12 cellular contexts compared by ENCODE assay signal in genomic region chr17:6496636-6497441, GRCh38. TPM values are rescaled to one million over a fixed set of nuclear protein-coding genes. Genes with fewer than 3 reads are reported as not detected.
DNase-seq lines count a peak whose midpoint lies in the region; ATAC-seq and TF ChIP-seq lines count a peak whose summit lies in the region.
"Had no signal": no experiment of that assay in that cellular context is flagged by ENCODE, and none has a peak within 500 bp of the region (broad histone marks: within the 10 kb centered on the region; RNA-seq: fewer than 3 reads in every experiment).

No MANE protein-coding gene starts in this region.

- no peak overlapping the region for H3K14ac ChIP-seq in H9 (ENCODE audit: insufficient read depth, low read length)

- H3K4me3 ChIP-seq in endodermal cell (ENCODE audit: low read length): no peak overlapping the region
- H3K4me3 ChIP-seq: esophagus squamous epithelium, tibial artery had no signal

- H3K27me3 Mint-ChIP-seq in H9 (ENCODE audit: low read depth): peaks cover 7% of the 10 kb centered on the region
- peaks cover 13% of the 10 kb centered on the region for H3K27me3 Mint-ChIP-seq in endodermal cell (ENCODE audit: insufficient read depth)

- H4K8ac ChIP-seq in H9 (replicated peaks; ENCODE audit: insufficient read length, low read depth, low read length): no peak overlapping the region

- H3K4me3 Mint-ChIP-seq in H9 (peak overlapping the region; percentile 59 to 72), endodermal cell (peak overlapping the region; percentile 52)

- H3K4me1 ChIP-seq in H9 (ENCODE audit: insufficient read depth, low read length) (peaks cover 8% of the 10 kb centered on the region; the same call in 1 of the 2 replicates), endodermal cell (ENCODE audit: control insufficient read depth, insufficient read depth, low read length) (no peaks in the 10 kb centered on the region)

- H3K23me2 ChIP-seq in H9 (ENCODE audit: insufficient read length, low read depth, low read length, poor library complexity, severe bottlenecking): peaks cover 3% of the 10 kb centered on the region

- H3K4me1 Mint-ChIP-seq in H9: peaks cover 58 to 61% of the 10 kb centered on the region in 2 experiments
- H3K4me1 Mint-ChIP-seq in endodermal cell: peaks cover 23% of the 10 kb centered on the region

- H3K4me2 ChIP-seq in H9 (ENCODE audit: insufficient read depth, insufficient read length, low read length): no peak overlapping the region

- no peak overlapping the region for H4K91ac ChIP-seq in H9 (ENCODE audit: insufficient read length, low read depth, low read length)

- in situ Hi-C loops in ACHN (cut with HindIII; ENCODE audit: low pct_ligation_motif_present, low pct_unique_long_range_greater_than_20kb, low sequenced_read_pairs): no loop called here

- no peak overlapping the region for H3K27ac ChIP-seq in H9 (ENCODE audit: insufficient read length, low read depth, low read length)
- H3K27ac ChIP-seq in endodermal cell (ENCODE audit: low read depth, low read length): no peak overlapping the region
- H3K27ac ChIP-seq: esophagus squamous epithelium, tibial artery had no signal

- TF ChIP-seq CTCF in H9 (conservative IDR thresholded peaks at IDR 0.05) (no peak), endodermal cell (conservative IDR thresholded peaks at IDR 0.05) (no peak)

- no peaks in the 10 kb centered on the region for H3K9me3 ChIP-seq in H9 (ENCODE audit: control insufficient read depth, low read depth, low read length)
- no peaks in the 10 kb centered on the region for H3K9me3 ChIP-seq in endodermal cell (ENCODE audit: control insufficient read depth, low read length)
- H3K9me3 ChIP-seq: esophagus squamous epithelium, tibial artery had no signal

- no peaks in the 10 kb centered on the region for H3K79me1 ChIP-seq in H9 (ENCODE audit: insufficient read depth, low read depth, low read length, poor library complexity, severe bottlenecking)

- no peak overlapping the region for H3K4ac ChIP-seq in H9 (ENCODE audit: low read depth, low read length)

- H3T11ph ChIP-seq in H9 (ENCODE audit: low read length): no peak overlapping the region

- no peak overlapping the region for H2BK15ac ChIP-seq in H9 (ENCODE audit: low read depth, low read length)

- H2BK5ac ChIP-seq in H9 (ENCODE audit: insufficient read length, low read length): no peak overlapping the region

- H3K36me3 Mint-ChIP-seq in H9 (ENCODE audit: insufficient read depth in 1 of 3, low read depth in 3 of 3): no peaks in the 10 kb centered on the region
- no peaks in the 10 kb centered on the region for H3K36me3 Mint-ChIP-seq in endodermal cell (ENCODE audit: low read depth)

- H3K18ac ChIP-seq in H9 (ENCODE audit: insufficient read length, low read depth, low read length): no peak overlapping the region

- H2BK20ac ChIP-seq in H9 (ENCODE audit: low read depth, low read length, poor library complexity, severe bottlenecking): no peak overlapping the region

- no peak overlapping the region for H2BK12ac ChIP-seq in H9 (ENCODE audit: insufficient read length, low read depth, low read length)

- no peak for ATAC-seq in HG02642 (IDR thresholded peaks at IDR 0.05; ENCODE audit: poor library complexity, unreplicated experiment)

- no peak overlapping the region for H3K9ac ChIP-seq in H9 (ENCODE audit: extremely low read depth, insufficient read length, low read length)
- no peak overlapping the region for H3K9ac ChIP-seq in endodermal cell (ENCODE audit: extremely low read depth, low read length, poor library complexity, severe bottlenecking)

- H3K79me2 ChIP-seq in H9 (ENCODE audit: insufficient read depth, low read length): no peaks in the 10 kb centered on the region

- H3K9me3 Mint-ChIP-seq in H9 (no peaks in the 10 kb centered on the region; a peak in 2 of 5 replicates), endodermal cell (no peaks in the 10 kb centered on the region)

- no peaks in the 10 kb centered on the region for H3K27me3 ChIP-seq in H9 (ENCODE audit: insufficient read depth, low read length)
- H3K27me3 ChIP-seq in endodermal cell (ENCODE audit: control insufficient read depth, insufficient read depth, low read length, poor library complexity, severe bottlenecking): no peaks in the 10 kb centered on the region
- H3K27me3 ChIP-seq: esophagus squamous epithelium had no signal

- H2AK5ac ChIP-seq in H9 (ENCODE audit: insufficient read length, low read length): no peak overlapping the region

- H3K27ac Mint-ChIP-seq in H9 (0 out of 7 replicates have a peak overlapping the region, but pooled peaks of 1 of the 3 experiments have one; percentile 70), endodermal cell (no peak overlapping the region)

- H3K36me3 ChIP-seq in endodermal cell (ENCODE audit: control insufficient read depth, insufficient read depth, low read length): no peaks in the 10 kb centered on the region
- H3K36me3 ChIP-seq: tibial artery had no signal

- no peak overlapping the region for H2BK120ac ChIP-seq in H9 (ENCODE audit: low read depth, low read length, poor library complexity, severe bottlenecking)

- H3K23ac ChIP-seq in H9 (ENCODE audit: insufficient read length, low read depth, low read length): no peak overlapping the region

- DNase-seq in H9: peak; percentile 38
- peak; percentile 57 for DNase-seq in NCI-H446 treated with DMSO at 0.1 percent for 48 hours (lab: John Stamatoyannopoulos, UW)
- DNase-seq in endodermal cell: peak; percentile 59
- peak; percentile 5 for DNase-seq in pons (ENCODE audit: low spot score)
- DNase-seq in ACHN: no peak
- DNase-seq in middle frontal gyrus (ENCODE audit: extremely low spot score, low spot score): no peak
- DNase-seq: DMS79 treated with DMSO at 0.1 percent for 48 hours, esophagus squamous epithelium, GOT3, T-helper 2 cell had no signal

- H4K5ac ChIP-seq in H9 (ENCODE audit: insufficient read length, low read depth, low read length): no peak overlapping the region

- H3K56ac ChIP-seq in H9 (ENCODE audit: insufficient read length, low read depth, low read length): no peak overlapping the region

- no CpG with 5 or more reads among the region's 15 CpGs for WGBS in H9 (ENCODE audit: extremely low coverage, insufficient read length, low lambda C conversion rate)
- WGBS in endodermal cell (ENCODE audit: insufficient coverage in 1 of 2, insufficient read length in 1 of 2), 2 experiments: 88 to 95% methylated on average over 12 to 15 of the region's 15 CpGs

- no peak overlapping the region for H2AFZ ChIP-seq in H9 (ENCODE audit: low read length)

- no peaks in the 10 kb centered on the region for H4K20me1 ChIP-seq in H9 (ENCODE audit: control insufficient read depth, insufficient read depth, insufficient read length)

RNA-seq across cellular contexts. Expression of gene PIMREG, which starts 52.6 kb away (rescaled TPM):
- 91.6 and 92.5 TPM in 2 replicates for total RNA-seq in H9 (2021)
- 10 to 100 TPM; 33.4 to 68.7 TPM for total RNA-seq in endodermal cell
- 98.1 TPM for polyA plus RNA-seq in endodermal cell (2013, experiment 1 of 2)
- 101 TPM for polyA plus RNA-seq in endodermal cell (2013, experiment 2 of 2)

RNA-seq across cellular contexts. Expression of gene PITPNM3, which starts 59.5 kb away (rescaled TPM):
- total RNA-seq in H9 (2021) (2.7 and 3.4 TPM in 2 replicates), endodermal cell (1 to 10 TPM; 1.8 to 2.7 TPM)
- 1.1 TPM for polyA plus RNA-seq in endodermal cell (2013, experiment 1 of 2)
- polyA plus RNA-seq in endodermal cell (2013, experiment 2 of 2): 1.3 TPM

Comparison
In these comparisons a context has a peak if more than half of its experiments do, and no peak if none do; other contexts are left out.
1. DNase-seq: peak in H9 (single experiment), NCI-H446 treated with DMSO at 0.1 percent for 48 hours (single experiment), endodermal cell (single experiment) and pons (single experiment); none in ACHN (single experiment) and middle frontal gyrus (single experiment).